In genomic region chr4:77240469-77241066, GRCh38 we compare ENCODE assay signal across 9 cellular contexts.
A peak's percentile ranks its signal among the peaks of the same experiment; 100 is the strongest.
DNase-seq lines count a peak whose midpoint lies in the region; ATAC-seq, FAIRE-seq and TF ChIP-seq lines count a peak whose summit lies in the region.
"Had no signal": no experiment of that assay in that cellular context is flagged by ENCODE, and none has a peak within 500 bp of the region (broad histone marks: within the 10 kb centered on the region; RNA-seq: fewer than 3 reads in every experiment).

No MANE protein-coding gene starts in this region.

- no peak overlapping the region for H3K4me2 ChIP-seq in Karpas-422 (ENCODE audit: low read depth, low read length, poor library complexity, severe bottlenecking)

- no peaks in the 10 kb centered on the region for H3K4me1 ChIP-seq in Karpas-422 (ENCODE audit: low read length)

- no peak overlapping the region for H3K9ac ChIP-seq in Karpas-422 (ENCODE audit: low read length)

- H3K9me2 ChIP-seq in Karpas-422 (replicated peaks; ENCODE audit: insufficient read depth, low read length), result no peaks in the 10 kb centered on the region

- no peaks in the 10 kb centered on the region for H3K36me3 ChIP-seq in Karpas-422 (ENCODE audit: insufficient read depth, low read length)

- no peaks in the 10 kb centered on the region for H4K20me1 ChIP-seq in Karpas-422 (ENCODE audit: insufficient read depth, low read depth, low read length)

- H3K27ac ChIP-seq in Karpas-422 (ENCODE audit: low read length), result no peak overlapping the region

- peaks cover 10% of the 10 kb centered on the region for H3K27me3 Mint-ChIP-seq in activated naive CD4-positive, alpha-beta T cell treated with anti-CD3 and anti-CD28 coated beads, Interleukin-2, amount 10 ng/mL, durations not matched to agents 7 days and 5 days

- H3K4me3 ChIP-seq in Karpas-422 (ENCODE audit: low read length), result no peak overlapping the region

- intact Hi-C loops in cardiac septum (cut with DNase I), result loop anchor here (2.0 kb wide), 1 partner anchor 118 kb away; no protein-coding TSS in a partner anchor

- no peaks in the 10 kb centered on the region for H3K27me3 ChIP-seq in Karpas-422 (ENCODE audit: low read length)

- H2AFZ ChIP-seq in Karpas-422 (ENCODE audit: low read length), result no peak overlapping the region

- no peaks in the 10 kb centered on the region for H3K9me3 ChIP-seq in Karpas-422 (ENCODE audit: low read length)

- DNase-seq in D721Med (ENCODE audit: insufficient read length, low spot score) (peak; percentile 46), Karpas-422 (peak; percentile 81), SK-MEL-5 (ENCODE audit: low read depth, low spot score) (peak; percentile 69), cardiac septum (ENCODE audit: low spot score) (peak; percentile 78), renal cortical epithelial cell (ENCODE audit: low read depth) (peak; percentile 50), omental fat pad (ENCODE audit: low spot score) (no peak)
- DNase-seq in activated naive CD4-positive, alpha-beta T cell treated with anti-CD3 and anti-CD28 coated beads, Interleukin-2, amount 10 ng/mL, durations not matched to agents 7 days and 5 days, result peak; percentile 74

- H3K36me3 Mint-ChIP-seq in activated naive CD4-positive, alpha-beta T cell treated with anti-CD3 and anti-CD28 coated beads, Interleukin-2, amount 10 ng/mL, durations not matched to agents 7 days and 5 days, result no peaks in the 10 kb centered on the region

- FAIRE-seq in D721Med (lab: Jason Lieb, UNC), result no peak
- FAIRE-seq: TTC549 had no signal

- ATAC-seq in GM21447 (IDR thresholded peaks at IDR 0.05; ENCODE audit: unreplicated experiment) (peak; percentile 73), omental fat pad (ENCODE audit: low FRiP score) (no peak)

- no peaks in the 10 kb centered on the region for H3K9me3 Mint-ChIP-seq in activated naive CD4-positive, alpha-beta T cell treated with anti-CD3 and anti-CD28 coated beads, Interleukin-2, amount 10 ng/mL, durations not matched to agents 7 days and 5 days

- CTCF ChIA-PET in activated naive CD4-positive, alpha-beta T cell treated with anti-CD3 and anti-CD28 coated beads, Interleukin-2, amount 10 ng/mL, durations not matched to agents 7 days and 5 days (lab: Charles Lee), result interaction anchor here (0.6 to 7.6 kb wide), 10 partner anchors 12 to 360 kb away, joined by 3 to 79 read pairs (median 4); no protein-coding TSS in a partner anchor

- in situ Hi-C loops in SK-MEL-5 (cut with HindIII; ENCODE audit: low pct_unique_long_range_greater_than_20kb, low sequenced_read_pairs), result no loop called here

- H3K4me1 Mint-ChIP-seq in activated naive CD4-positive, alpha-beta T cell treated with anti-CD3 and anti-CD28 coated beads, Interleukin-2, amount 10 ng/mL, durations not matched to agents 7 days and 5 days, result no peaks in the 10 kb centered on the region

- TF ChIP-seq CTCF in D721Med (IDR thresholded peaks at IDR 0.05; ENCODE audit: insufficient read depth, missing control alignments) (peak; percentile 71), omental fat pad (IDR thresholded peaks at IDR 0.05) (no peak)

- no peaks in the 10 kb centered on the region for H3K79me2 ChIP-seq in Karpas-422 (ENCODE audit: low read length)

- no peak overlapping the region for H3K27ac Mint-ChIP-seq in activated naive CD4-positive, alpha-beta T cell treated with anti-CD3 and anti-CD28 coated beads, Interleukin-2, amount 10 ng/mL, durations not matched to agents 7 days and 5 days

- no peak overlapping the region for H3K4me3 Mint-ChIP-seq in activated naive CD4-positive, alpha-beta T cell treated with anti-CD3 and anti-CD28 coated beads, Interleukin-2, amount 10 ng/mL, durations not matched to agents 7 days and 5 days
